In the genomic region with DNA sequence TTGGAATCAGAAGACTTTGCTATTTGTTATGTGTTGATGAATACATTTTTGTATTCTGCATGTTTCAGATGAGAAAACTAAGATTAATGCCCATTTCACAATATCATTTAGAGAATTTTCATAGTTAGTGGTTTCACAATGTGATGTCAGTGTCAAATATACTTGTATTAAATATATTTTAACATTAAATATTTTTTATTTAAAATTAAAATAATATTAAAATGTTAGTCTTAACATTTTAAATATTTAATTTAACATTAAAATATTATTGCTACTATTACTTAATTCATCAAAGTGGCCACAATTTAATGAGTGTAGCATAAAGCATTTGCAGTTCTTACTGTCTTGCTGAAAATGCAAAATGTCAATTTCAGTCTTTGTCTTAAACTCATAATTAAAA, we compare ENCODE assay signal across 19 cellular contexts.
DNase-seq lines count a peak whose midpoint lies in the region; ATAC-seq, FAIRE-seq and TF ChIP-seq lines count a peak whose summit lies in the region.
"Had no signal": no experiment of that assay in that cellular context is flagged by ENCODE, and none has a peak within 500 bp of the region (broad histone marks: within the 10 kb centered on the region; RNA-seq: fewer than 3 reads in every experiment).

No MANE protein-coding gene starts in this region.

- no peak for TF ChIP-seq RAD21 in HepG2 (CRISPR knock-in tag; IDR thresholded peaks at IDR 0.05)

- H3K9ac ChIP-seq in kidney (ENCODE audit: low read length in 2 of 2) (no peak overlapping the region), HepG2 (ENCODE audit: insufficient read depth, low read depth, low read length) (no peak overlapping the region)
- H3K9ac ChIP-seq: BLaER1 had no signal

- H3K4me3 ChIP-seq in kidney (ENCODE audit: low read length in 2 of 2) (no peak overlapping the region), HepG2 (replicated peaks in 1 of 3; ENCODE audit: insufficient read depth in 1 of 3, low read depth in 2 of 3, low read length in 3 of 3) (no peak overlapping the region)
- H3K4me3 ChIP-seq: BLaER1, GM12878, GM23338 had no signal

- TF ChIP-seq EP300 in HepG2 (IDR thresholded peaks at IDR 0.05; ENCODE audit: low read depth in 2 of 2, low read length in 2 of 2) (no peak), HepG2 (CRISPR knock-in tag; IDR thresholded peaks at IDR 0.05; ENCODE audit: borderline replicate concordance) (no peak)

- intact Hi-C loops in kidney (cut with DNase I) = no loop called here
- intact Hi-C loops in HepG2 (cut with micrococcal nuclease; ENCODE audit: unreplicated experiment) = no loop called here

- POLR2A ChIA-PET in HepG2 (lab: Yijun Ruan, JAX) = no interaction called here

- ATAC-seq in HepG2 (no peak), HG03039 (IDR thresholded peaks at IDR 0.05; ENCODE audit: unreplicated experiment) (no peak)
- ATAC-seq: CD8-positive, alpha-beta T cell; GM12878; GM23338; HCT116 had no signal

- H3K4me1 ChIP-seq in kidney (ENCODE audit: control insufficient read depth in 1 of 2, insufficient read depth in 1 of 2, low read depth in 1 of 2, low read length in 2 of 2) (no peaks in the 10 kb centered on the region), HepG2 (ENCODE audit: insufficient read depth, low read length) (no peaks in the 10 kb centered on the region)
- H3K4me1 ChIP-seq: BLaER1, Caco-2 had no signal

- TF ChIP-seq POLR2A in HepG2 (IDR thresholded peaks at IDR 0.05; ENCODE audit: insufficient read depth in 1 of 2, low read depth in 2 of 2, low read length in 2 of 2) = no peak

- in situ Hi-C loops in HepG2 (cut with HindIII; ENCODE audit: extremely low pct_ligation_motif_present, low pct_unique_long_range_greater_than_20kb) = loop anchor here (25.0 kb wide), 1 partner anchor 814 kb away; no protein-coding TSS in a partner anchor

- no TSS peak for BruUV-seq in HepG2 (replicated peaks; lab: Mats Ljungman, UMichigan)

- H3K4me2 ChIP-seq in HepG2 (ENCODE audit: low read depth, low read length) = no peak overlapping the region
- H3K4me2 ChIP-seq: BLaER1, GM23338 had no signal

- H3K27ac ChIP-seq in kidney (ENCODE audit: low read depth in 2 of 2, low read length in 2 of 2) (no peak overlapping the region), HepG2 (ENCODE audit: extremely low read length, insufficient read depth, low read length) (no peak overlapping the region)
- H3K27ac ChIP-seq: BLaER1, C4-2B had no signal

- TF ChIP-seq CTCF in kidney (IDR thresholded peaks at IDR 0.05; ENCODE audit: borderline replicate concordance, extremely low read depth, insufficient read depth) = no peak
- no peak for TF ChIP-seq CTCF in HepG2 (CRISPR knock-in tag; IDR thresholded peaks at IDR 0.05)

- DNase-seq in RCC 7860 (ENCODE audit: low spot score) (no peak), kidney (no peak), HepG2 (ENCODE audit: low spot score) (no peak), NCI-H1930 (lab: John Stamatoyannopoulos, UW) (no peak)
- DNase-seq in activated CD8-positive, alpha-beta memory T cell treated with anti-CD3 and anti-CD28 coated beads, Interleukin-2, amount 50 U/mL, for 48 hours = no peak
- DNase-seq: Caco-2; CD4-positive, CD25-positive, alpha-beta regulatory T cell; CD8-positive, alpha-beta T cell; DMS153; DND-41; GDM1; H9 had no signal

- no peaks in the 10 kb centered on the region for H3K27me3 ChIP-seq in HepG2 (ENCODE audit: control insufficient read depth in 1 of 2, insufficient read depth in 2 of 2, low read length in 2 of 2)
- H3K27me3 ChIP-seq: BLaER1 had no signal

- FAIRE-seq in RCC 7860 (lab: Jason Lieb, UNC) (peak; percentile 68), endometrium (lab: Jason Lieb, UNC) (peak; percentile 8), kidney (lab: Jason Lieb, UNC) (peak; percentile 88), HepG2 (lab: Jason Lieb, UNC) (no peak)
- FAIRE-seq: GM12878 had no signal

- no peaks in the 10 kb centered on the region for H3K36me3 ChIP-seq in kidney (ENCODE audit: control insufficient read depth in 1 of 2, insufficient read depth in 2 of 2, low read length in 2 of 2)
- no peaks in the 10 kb centered on the region for H3K36me3 ChIP-seq in HepG2 (replicated peaks in 1 of 2; ENCODE audit: control insufficient read depth in 1 of 2, insufficient read depth in 2 of 2, low read length in 2 of 2)
- H3K36me3 ChIP-seq: BLaER1 had no signal

- no peaks in the 10 kb centered on the region for H3K9me3 ChIP-seq in kidney (ENCODE audit: control insufficient read depth in 1 of 2, low read length in 2 of 2)
- H3K9me3 ChIP-seq in HepG2 (ENCODE audit: low read length) = peaks cover 9% of the 10 kb centered on the region
- H3K9me3 ChIP-seq: BLaER1, Caco-2 had no signal

- H2AFZ ChIP-seq in HepG2 (ENCODE audit: low read length) = no peak overlapping the region
- H2AFZ ChIP-seq: GM23338 had no signal

- CTCF ChIA-PET in HepG2 (lab: Yijun Ruan, JAX; ENCODE audit: low intra/inter-chr PET ratio, low total read pairs) = no interaction called here

- H3K79me2 ChIP-seq in HepG2 (ENCODE audit: insufficient read depth, low read length) = no peaks in the 10 kb centered on the region

- no peaks in the 10 kb centered on the region for H4K20me1 ChIP-seq in HepG2 (ENCODE audit: insufficient read depth, low read length)
- H4K20me1 ChIP-seq: BLaER1 had no signal

TF ChIP-seq in HepG2, 621 proteins besides CTCF, POLR2A, EP300 and RAD21:
- TF ChIP-seq DPF2 (CRISPR knock-in tag; IDR thresholded peaks at IDR 0.05; ENCODE audit: borderline replicate concordance, low read depth) (no peak), NBN (conservative IDR thresholded peaks at IDR 0.05) (no peak), ETV5 (CRISPR knock-in tag; IDR thresholded peaks at IDR 0.05; ENCODE audit: borderline replicate concordance) (no peak), AGO2 (optimal IDR thresholded peaks at IDR 0.05; ENCODE audit: low read depth, low read length) (no peak)
